9 cellular contexts compared by ENCODE assay signal in genomic region chr12:47903151-47903611, GRCh38. TPM values are rescaled to one million over a fixed set of nuclear protein-coding genes. Genes with fewer than 3 reads are reported as not detected.
DNase-seq lines count a peak whose midpoint lies in the region; ATAC-seq and TF ChIP-seq lines count a peak whose summit lies in the region.
"Had no signal": no experiment of that assay in that cellular context is flagged by ENCODE, and none has a peak within 500 bp of the region (broad histone marks: within the 10 kb centered on the region; RNA-seq: fewer than 3 reads in every experiment).

No MANE protein-coding gene starts in this region.

- H4K20me1 ChIP-seq in hepatocyte (ENCODE audit: insufficient read depth, poor library complexity, severe bottlenecking) = no peaks in the 10 kb centered on the region

- peak overlapping the region; percentile 95 for H3K4me2 ChIP-seq in hepatocyte

- H3K27me3 ChIP-seq in hepatocyte = peaks cover 8% of the 10 kb centered on the region
- H3K27me3 ChIP-seq in HAP-1 (ENCODE audit: low read depth) = peaks cover 14% of the 10 kb centered on the region
- H3K27me3 ChIP-seq in WERI-Rb-1 (ENCODE audit: insufficient read depth, low read depth, severe bottlenecking) = peaks cover 35% of the 10 kb centered on the region

- H3K4me1 ChIP-seq in hepatocyte (ENCODE audit: insufficient read depth) (peaks cover 34% of the 10 kb centered on the region), HAP-1 (peaks cover 5% of the 10 kb centered on the region)

- H3K4me3 ChIP-seq in hepatocyte (no peak overlapping the region), HAP-1 (no peak overlapping the region), WERI-Rb-1 (ENCODE audit: low read depth, low read length) (no peak overlapping the region)

- no peaks in the 10 kb centered on the region for H3K9me2 ChIP-seq in hepatocyte (replicated peaks; ENCODE audit: insufficient read depth)

- 77% methylated on average over 3 of the region's 3 CpGs for WGBS in hepatocyte (ENCODE audit: low lambda C conversion rate, missing lambda C conversion rate)

- peak; percentile 73 for DNase-seq in AG08396 (ENCODE audit: low spot score)
- DNase-seq in GM13977 (ENCODE audit: low spot score) = peak; percentile 43
- peak; percentile 41 to 56 for DNase-seq in activated CD4-positive, alpha-beta T cell treated with anti-CD3 and anti-CD28 coated beads, Interleukin-2, amount 50 U/mL, for 48 hours
- peak; percentile 44 for DNase-seq in hepatocyte (ENCODE audit: low spot score)
- DNase-seq in HAP-1 (ENCODE audit: low spot score in 2 of 2) = no peak
- DNase-seq in WERI-Rb-1 = no peak

- H3K36me3 ChIP-seq in hepatocyte (replicated peaks; ENCODE audit: insufficient read depth, low read depth) (no peaks in the 10 kb centered on the region), HAP-1 (replicated peaks) (no peaks in the 10 kb centered on the region), WERI-Rb-1 (no peaks in the 10 kb centered on the region)

- H3K27ac ChIP-seq in hepatocyte (no peak overlapping the region), WERI-Rb-1 (no peak overlapping the region)
- H3K27ac ChIP-seq: foreskin keratinocyte had no signal

- H3K9me3 ChIP-seq in hepatocyte (ENCODE audit: low read depth) (no peaks in the 10 kb centered on the region), HAP-1 (no peaks in the 10 kb centered on the region; the same call in 1 of the 2 replicates), WERI-Rb-1 (ENCODE audit: severe bottlenecking) (no peaks in the 10 kb centered on the region)

- no peaks in the 10 kb centered on the region for H3K79me2 ChIP-seq in hepatocyte

- no peak overlapping the region for H2AFZ ChIP-seq in hepatocyte

- TF ChIP-seq CTCF in GM13977 (IDR thresholded peaks at IDR 0.05; ENCODE audit: extremely low read depth, insufficient read depth, missing control alignments) = no peak
- TF ChIP-seq CTCF in hepatocyte (IDR thresholded peaks at IDR 0.05; ENCODE audit: poor library complexity) = no peak
- no peak for TF ChIP-seq CTCF in WERI-Rb-1 (IDR thresholded peaks at IDR 0.05; ENCODE audit: low read depth, low read length)

- no peak for ATAC-seq in GM18873 (IDR thresholded peaks at IDR 0.05; ENCODE audit: low FRiP score, unreplicated experiment)
- ATAC-seq in HG02938 (IDR thresholded peaks at IDR 0.05; ENCODE audit: unreplicated experiment) = no peak

- in situ Hi-C loops in GM13977 (cut with MboI; ENCODE audit: low pct_unique_long_range_greater_than_20kb, low sequenced_read_pairs, unreplicated experiment) = no loop called here
- in situ Hi-C loops in HAP-1 (cut with MboI; ENCODE audit: low sequenced_read_pairs) = no loop called here

RNA-seq across cellular contexts. Expression of gene VDR, which starts 1.6 kb away (rescaled TPM):
- total RNA-seq in hepatocyte = 2.6 and 3.2 TPM in 2 replicates
- 4.9 and 6.1 TPM in 2 replicates for polyA plus RNA-seq in hepatocyte

Comparison
In these comparisons a context has a peak if more than half of its experiments do, and no peak if none do; other contexts are left out.
1. DNase-seq: peak in AG08396 (single experiment), GM13977 (single experiment), activated CD4-positive, alpha-beta T cell treated with anti-CD3 and anti-CD28 coated beads, Interleukin-2, amount 50 U/mL, for 48 hours (2 of 2) and hepatocyte (single experiment); none in HAP-1 (0 of 2) and WERI-Rb-1 (single experiment).